Comparison of ENCODE assay signal across 9 cellular contexts in the genomic region with DNA sequence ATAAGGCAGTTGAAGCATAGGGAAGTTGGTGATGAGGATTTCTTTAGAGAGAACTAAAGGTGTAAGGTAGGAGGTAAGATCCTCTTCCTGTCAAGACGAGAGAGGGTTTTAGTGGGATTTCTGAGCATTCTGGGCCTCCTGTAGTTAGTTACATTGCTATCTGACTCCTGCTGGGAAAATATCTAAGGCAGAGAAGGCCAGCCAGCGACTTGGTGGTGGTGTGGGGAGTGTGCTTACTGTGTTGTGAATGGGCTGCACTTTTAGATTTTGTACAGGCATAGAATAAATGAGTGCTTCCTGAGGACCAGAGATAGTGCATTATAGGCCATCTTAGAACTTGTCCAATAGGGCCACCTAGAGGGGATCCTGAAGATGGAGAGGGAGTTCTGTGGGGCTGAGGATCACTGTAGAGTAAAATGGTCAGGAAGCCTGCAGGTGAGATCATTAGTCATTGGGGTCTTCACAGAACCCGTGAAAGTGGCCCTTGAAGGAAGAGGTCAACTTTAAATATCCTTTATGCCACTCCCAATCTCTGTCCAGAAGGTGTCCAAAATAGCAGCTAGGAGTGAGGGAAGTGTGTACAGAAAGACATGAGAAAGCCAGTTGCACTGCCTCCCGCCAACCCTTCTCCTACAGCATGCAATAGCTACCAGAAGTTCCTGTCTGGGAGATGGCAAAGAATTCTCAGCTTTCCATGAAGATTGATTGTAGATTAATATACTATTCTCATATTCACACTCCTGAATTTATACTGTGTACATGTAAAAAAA.
DNase-seq lines count a peak whose midpoint lies in the region; ATAC-seq and TF ChIP-seq lines count a peak whose summit lies in the region.
"Had no signal": no experiment of that assay in that cellular context is flagged by ENCODE, and none has a peak within 500 bp of the region (broad histone marks: within the 10 kb centered on the region; RNA-seq: fewer than 3 reads in every experiment).

No MANE protein-coding gene starts in this region.

- no peak overlapping the region for H3K4me3 ChIP-seq in cardiac fibroblast (replicated peaks in 1 of 2; ENCODE audit: low read depth in 2 of 2, low read length in 2 of 2)
- H3K4me3 ChIP-seq: BLaER1 had no signal

- ATAC-seq in HG02571 (IDR thresholded peaks at IDR 0.05; ENCODE audit: unreplicated experiment): no peak

- peak; percentile 71 for TF ChIP-seq CTCF in cardiac fibroblast (IDR thresholded peaks at IDR 0.05; ENCODE audit: low read depth, low read length)

- peak; percentile 3 to 59 for DNase-seq in NCI-H524 (lab: John Stamatoyannopoulos, UW)
- no peak for DNase-seq in NCI-H524 treated with DMSO at 0.1 percent for 48 hours (lab: John Stamatoyannopoulos, UW)
- peak; percentile 29 for DNase-seq in NCI-H146 treated with DMSO at 0.1 percent for 48 hours (lab: John Stamatoyannopoulos, UW; ENCODE audit: unreplicated experiment)
- DNase-seq in cardiac fibroblast (ENCODE audit: low read depth in 2 of 2): peak; percentile 82 to 86
- peak; percentile 61 for DNase-seq in stromal cell of bone marrow (ENCODE audit: low read depth)
- no peak for DNase-seq in NCI-H2227 treated with DMSO at 0.1 percent for 48 hours (lab: John Stamatoyannopoulos, UW)
- DNase-seq in DMS153 (lab: John Stamatoyannopoulos, UW): no peak

Comparison
In these comparisons a context has a peak if more than half of its experiments do, and no peak if none do; other contexts are left out.
1. DNase-seq: peak in NCI-H524 (2 of 2), NCI-H146 treated with DMSO at 0.1 percent for 48 hours (single experiment), cardiac fibroblast (2 of 2) and stromal cell of bone marrow (single experiment); none in NCI-H524 treated with DMSO at 0.1 percent for 48 hours (single experiment), NCI-H2227 treated with DMSO at 0.1 percent for 48 hours (single experiment) and DMS153 (single experiment).